Comparison of ENCODE assay signal across 8 cellular contexts in the genomic region with DNA sequence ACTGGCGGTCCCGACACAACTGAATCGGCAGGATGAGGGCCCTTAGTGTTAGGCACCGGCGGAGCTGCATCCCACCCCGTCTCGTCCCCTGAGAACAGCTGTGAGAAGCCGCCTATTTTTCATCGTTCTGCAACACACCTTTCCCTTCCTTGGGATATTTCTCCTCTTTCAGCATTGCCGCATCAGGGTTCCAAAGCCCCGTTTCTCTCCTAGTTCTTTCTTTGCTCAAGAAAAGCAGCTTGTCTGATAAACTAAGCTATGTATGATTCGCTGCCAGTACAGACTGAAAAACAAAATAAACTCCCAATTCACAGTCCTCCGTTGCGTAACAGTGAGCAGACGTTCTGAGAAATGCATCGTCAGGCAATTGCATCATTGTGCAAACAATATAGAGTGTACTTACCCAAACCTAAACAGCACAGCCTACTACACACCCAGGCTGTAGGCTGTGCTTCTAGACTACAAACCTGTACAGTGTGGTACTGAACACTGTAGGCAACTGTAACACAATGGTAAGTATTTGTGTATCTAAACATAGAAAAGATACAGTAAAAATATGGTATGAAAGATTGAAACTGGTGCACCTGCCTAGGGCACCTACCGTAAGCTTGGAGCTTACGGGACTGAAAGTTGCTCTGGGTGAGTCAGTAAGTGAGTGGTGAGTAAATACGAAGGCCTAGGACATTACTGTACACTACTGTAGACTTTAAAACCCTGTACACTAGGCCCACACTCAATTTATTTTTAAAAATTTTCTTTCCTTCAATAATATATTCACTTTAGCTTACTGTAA. TPM values are rescaled to one million over a fixed set of nuclear protein-coding genes. Genes with fewer than 3 reads are reported as not detected.
A peak's percentile ranks its signal among the peaks of the same experiment; 100 is the strongest.
DNase-seq lines count a peak whose midpoint lies in the region; ATAC-seq and TF ChIP-seq lines count a peak whose summit lies in the region.

No MANE protein-coding gene starts in this region.

- no peaks in the 10 kb centered on the region for H3K36me3 Mint-ChIP-seq in natural killer cell

- no peak overlapping the region for H3K27ac ChIP-seq in duodenal mucosa (ENCODE audit: low read depth, low read length)

- H3K27ac Mint-ChIP-seq in natural killer cell: peak overlapping the region; percentile 94 to 96

- H3K9me3 ChIP-seq in duodenal mucosa (ENCODE audit: control insufficient read depth in 1 of 2, low read length in 2 of 2): no peaks in the 10 kb centered on the region

- peak overlapping the region in 1 of 2 donors; percentile 91 for H3K9ac ChIP-seq in duodenal mucosa (ENCODE audit: low read depth in 1 of 2, low read length in 2 of 2)

- intact Hi-C loops in natural killer cell (cut with micrococcal nuclease): loop anchor here (1.0 kb wide), 1 partner anchor 8 kb away; no protein-coding TSS in a partner anchor
- intact Hi-C loops in posterior vena cava (cut with DNase I): loop anchor here in 1 of 2 donors (10.0 kb wide), 1 partner anchor 214 kb away; no protein-coding TSS in a partner anchor

- H3K4me3 Mint-ChIP-seq in natural killer cell: peak overlapping the region; percentile 99

- peaks cover 13 to 26% of the 10 kb centered on the region in 2 donors for H3K4me1 Mint-ChIP-seq in natural killer cell

- TF ChIP-seq CTCF in natural killer cell (IDR thresholded peaks at IDR 0.05): no peak

- DNase-seq in ELR (ENCODE audit: low read depth) (peak; percentile 13), NOMO-1 treated with DMSO at 0.1 percent for 48 hours (lab: John Stamatoyannopoulos, UW; ENCODE audit: unreplicated experiment) (peak; percentile 93), natural killer cell (no peak), posterior vena cava (ENCODE audit: low spot score) (no peak), iPS-NIHi11 (ENCODE audit: low spot score) (no peak)

- peak overlapping the region; percentile 89 to 91 for H3K4me3 ChIP-seq in duodenal mucosa (ENCODE audit: low read depth in 1 of 2, low read length in 2 of 2)

- H3K27me3 Mint-ChIP-seq in natural killer cell (ENCODE audit: low read depth in 2 of 2): peaks cover 18% of the 10 kb centered on the region in 2 donors

- ATAC-seq in natural killer cell: no peak
- ATAC-seq in GM21825 (IDR thresholded peaks at IDR 0.05; ENCODE audit: unreplicated experiment): no peak
- ATAC-seq in HG03175 (IDR thresholded peaks at IDR 0.05; ENCODE audit: unreplicated experiment): no peak

- H3K4me1 ChIP-seq in duodenal mucosa (ENCODE audit: control insufficient read depth in 1 of 2, insufficient read depth in 2 of 2, low read length in 2 of 2): peaks cover 3 to 9% of the 10 kb centered on the region in 2 donors

- H3K27me3 ChIP-seq in duodenal mucosa (ENCODE audit: control insufficient read depth in 1 of 2, insufficient read depth in 2 of 2, low read length in 2 of 2): peaks cover 0 to 4% of the 10 kb centered on the region in 2 donors

- no peaks in the 10 kb centered on the region for H3K9me3 Mint-ChIP-seq in natural killer cell

- no peaks in the 10 kb centered on the region for H3K36me3 ChIP-seq in duodenal mucosa (ENCODE audit: control insufficient read depth in 1 of 2, insufficient read depth in 2 of 2, low read length in 2 of 2)

RNA-seq across cellular contexts. Expression of a gene that starts 8.9 kb away (rescaled TPM):
- total RNA-seq in natural killer cell (1 to 10 TPM; 4.8 to 9.5 (median 5.3) TPM), posterior vena cava (1 to 10 TPM; 4.0 to 6.8 TPM)

Comparison
In these comparisons a context has a peak if more than half of its experiments do, and no peak if none do; other contexts are left out.
1. DNase-seq: peak in ELR (single experiment) and NOMO-1 treated with DMSO at 0.1 percent for 48 hours (single experiment); none in natural killer cell (single experiment), posterior vena cava (single experiment) and iPS-NIHi11 (single experiment).